In genomic region chr5:177591690-177592009, GRCh38 we compare ENCODE assay signal across 8 cellular contexts. TPM values are rescaled to one million over a fixed set of nuclear protein-coding genes. Genes with fewer than 3 reads are reported as not detected.
A peak's percentile ranks its signal among the peaks of the same experiment; 100 is the strongest.
DNase-seq lines count a peak whose midpoint lies in the region; ATAC-seq and TF ChIP-seq lines count a peak whose summit lies in the region.

No MANE protein-coding gene starts in this region.

- peak overlapping the region; percentile 80 to 98 (median 81) for H3K4me3 ChIP-seq in right lobe of liver
- H3K4me3 ChIP-seq in tibial nerve, result peak overlapping the region; percentile 72 to 92 (median 84)

- TF ChIP-seq POLR2A in right lobe of liver (IDR thresholded peaks at IDR 0.05) (no peak), tibial nerve (IDR thresholded peaks at IDR 0.05) (no peak)

- peak overlapping the region; percentile 96 for H3K4me3 Mint-ChIP-seq in activated naive CD4-positive, alpha-beta T cell treated with anti-CD3 and anti-CD28 coated beads, Interleukin-2, amount 10 ng/mL, durations not matched to agents 7 days and 5 days
- peak overlapping the region; percentile 98 for H3K4me3 Mint-ChIP-seq in activated naive CD8-positive, alpha-beta T cell treated with anti-CD3 and anti-CD28 coated beads, Interleukin-2, amount 50 U/mL, for 24 hours

- H3K27me3 ChIP-seq in right lobe of liver, result no peaks in the 10 kb centered on the region
- H3K27me3 ChIP-seq in tibial nerve, result peaks cover 0 to 13% of the 10 kb centered on the region in 2 donors

- TF ChIP-seq CTCF in right lobe of liver (IDR thresholded peaks at IDR 0.05) (no peak), tibial nerve (IDR thresholded peaks at IDR 0.05) (no peak)

- H3K9me3 ChIP-seq in right lobe of liver, result no peaks in the 10 kb centered on the region
- no peaks in the 10 kb centered on the region for H3K9me3 ChIP-seq in tibial nerve

- H3K27me3 Mint-ChIP-seq in activated naive CD4-positive, alpha-beta T cell treated with anti-CD3 and anti-CD28 coated beads, Interleukin-2, amount 10 ng/mL, durations not matched to agents 7 days and 5 days, result peaks cover 26% of the 10 kb centered on the region
- peaks cover 21% of the 10 kb centered on the region for H3K27me3 Mint-ChIP-seq in activated naive CD8-positive, alpha-beta T cell treated with anti-CD3 and anti-CD28 coated beads, Interleukin-2, amount 50 U/mL, for 24 hours

- CTCF ChIA-PET in activated naive CD4-positive, alpha-beta T cell treated with anti-CD3 and anti-CD28 coated beads, Interleukin-2, amount 10 ng/mL, durations not matched to agents 7 days and 5 days (lab: Charles Lee), result interaction anchor here (0.6 to 2.8 kb wide), 2 partner anchors 16 to 86 kb away, joined by 3 to 11 read pairs; no protein-coding TSS in a partner anchor

- WGBS in right lobe of liver (ENCODE audit: insufficient coverage, low coverage, low lambda C conversion rate, missing lambda C conversion rate), result 19% methylated on average over 8 of the region's 8 CpGs
- WGBS in tibial nerve, 2 donors, result 12 to 15% methylated on average over 8 of the region's 8 CpGs

- H3K4me1 Mint-ChIP-seq in activated naive CD4-positive, alpha-beta T cell treated with anti-CD3 and anti-CD28 coated beads, Interleukin-2, amount 10 ng/mL, durations not matched to agents 7 days and 5 days, result peaks cover 30% of the 10 kb centered on the region
- H3K4me1 Mint-ChIP-seq in activated naive CD8-positive, alpha-beta T cell treated with anti-CD3 and anti-CD28 coated beads, Interleukin-2, amount 50 U/mL, for 24 hours, result peaks cover 29% of the 10 kb centered on the region

- H3K4me1 ChIP-seq in right lobe of liver, result peaks cover 0 to 9% (median 5%) of the 10 kb centered on the region in 4 donors
- H3K4me1 ChIP-seq in tibial nerve, result peaks cover 0 to 22% (median 11%) of the 10 kb centered on the region in 4 donors

- H3K9me3 Mint-ChIP-seq in activated naive CD4-positive, alpha-beta T cell treated with anti-CD3 and anti-CD28 coated beads, Interleukin-2, amount 10 ng/mL, durations not matched to agents 7 days and 5 days, result no peaks in the 10 kb centered on the region
- no peaks in the 10 kb centered on the region for H3K9me3 Mint-ChIP-seq in activated naive CD8-positive, alpha-beta T cell treated with anti-CD3 and anti-CD28 coated beads, Interleukin-2, amount 50 U/mL, for 24 hours

- intact Hi-C loops in right lobe of liver (cut with DNase I), result no loop called here

- no peak for ATAC-seq in activated naive CD8-positive, alpha-beta T cell treated with anti-CD3 and anti-CD28 coated beads, Interleukin-2, amount 50 U/mL, for 24 hours
- ATAC-seq in right lobe of liver (no peak), GM21526 (IDR thresholded peaks at IDR 0.05; ENCODE audit: low FRiP score, unreplicated experiment) (no peak)

- TF ChIP-seq EP300 in tibial nerve (IDR thresholded peaks at IDR 0.05), result no peak

- no peak overlapping the region for H3K27ac ChIP-seq in right lobe of liver
- H3K27ac ChIP-seq in tibial nerve, result peak overlapping the region; percentile 24 to 89 (median 83)

- peaks cover 28% of the 10 kb centered on the region for H3K36me3 Mint-ChIP-seq in activated naive CD4-positive, alpha-beta T cell treated with anti-CD3 and anti-CD28 coated beads, Interleukin-2, amount 10 ng/mL, durations not matched to agents 7 days and 5 days
- H3K36me3 Mint-ChIP-seq in activated naive CD8-positive, alpha-beta T cell treated with anti-CD3 and anti-CD28 coated beads, Interleukin-2, amount 50 U/mL, for 24 hours (ENCODE audit: low read depth), result peaks cover 31% of the 10 kb centered on the region

- H3K27ac Mint-ChIP-seq in activated naive CD4-positive, alpha-beta T cell treated with anti-CD3 and anti-CD28 coated beads, Interleukin-2, amount 10 ng/mL, durations not matched to agents 7 days and 5 days, result peak overlapping the region; percentile 96
- H3K27ac Mint-ChIP-seq in activated naive CD8-positive, alpha-beta T cell treated with anti-CD3 and anti-CD28 coated beads, Interleukin-2, amount 50 U/mL, for 24 hours, result peak overlapping the region; percentile 100

- peaks cover 3 to 33% (median 20%) of the 10 kb centered on the region in 4 donors for H3K36me3 ChIP-seq in right lobe of liver
- peaks cover 0 to 35% (median 11%) of the 10 kb centered on the region in 3 donors for H3K36me3 ChIP-seq in tibial nerve

- no peak for DNase-seq in activated naive CD4-positive, alpha-beta T cell treated with anti-CD3 and anti-CD28 coated beads, Interleukin-2, amount 10 ng/mL, durations not matched to agents 7 days and 5 days
- no peak for DNase-seq in activated naive CD4-positive, alpha-beta T cell treated with Interleukin-2 at 50 U/mL for 16 hours
- DNase-seq in activated naive CD8-positive, alpha-beta T cell treated with anti-CD3 and anti-CD28 coated beads, Interleukin-2, amount 50 U/mL, for 24 hours, result no peak
- DNase-seq in right lobe of liver (no peak), tibial nerve (ENCODE audit: low spot score in 2 of 2) (no peak), COLO829 (ENCODE audit: low spot score) (no peak)
- no peak for DNase-seq in activated effector memory CD4-positive, alpha-beta T cell treated with anti-CD3 and anti-CD28 coated beads, Interleukin-2, amount 50 U/mL, for 16 hours

RNA-seq across cellular contexts. Expression of gene TMED9, which starts 0.4 kb away (rescaled TPM):
- total RNA-seq in right lobe of liver (100 to 1,000 TPM in 5 of 6 experiments, 10 to 100 TPM in 1; 81.8 to 149 (median 133) TPM), tibial nerve (10 to 100 TPM; 83.3 to 97.1 (median 95.8) TPM)

RNA-seq across cellular contexts. Expression of gene B4GALT7, which starts 8.3 kb away (rescaled TPM):
- total RNA-seq in right lobe of liver, result 10 to 100 TPM in 5 of 6 experiments, 1 to 10 TPM in 1; 9.3 to 28.7 (median 14.1) TPM
- total RNA-seq in tibial nerve, result 10 to 100 TPM; 13.6 to 41.1 (median 29.8) TPM

RNA-seq across cellular contexts. Expression of gene FAM193B, which starts 37.3 kb away (rescaled TPM):
- total RNA-seq in right lobe of liver (10 to 100 TPM; 22.1 to 55.4 (median 39.2) TPM), tibial nerve (100 to 1,000 TPM in 3 of 4 donors, 10 to 100 TPM in 1; 82.4 to 152 (median 115) TPM)

Comparison
In these comparisons a context has a peak if more than half of its experiments do, and no peak if none do; other contexts are left out.
1. H3K27ac ChIP-seq: peak in tibial nerve (4 of 4); none in right lobe of liver (0 of 3).